ENCODE assay signal across 1 cellular context in the genomic region with DNA sequence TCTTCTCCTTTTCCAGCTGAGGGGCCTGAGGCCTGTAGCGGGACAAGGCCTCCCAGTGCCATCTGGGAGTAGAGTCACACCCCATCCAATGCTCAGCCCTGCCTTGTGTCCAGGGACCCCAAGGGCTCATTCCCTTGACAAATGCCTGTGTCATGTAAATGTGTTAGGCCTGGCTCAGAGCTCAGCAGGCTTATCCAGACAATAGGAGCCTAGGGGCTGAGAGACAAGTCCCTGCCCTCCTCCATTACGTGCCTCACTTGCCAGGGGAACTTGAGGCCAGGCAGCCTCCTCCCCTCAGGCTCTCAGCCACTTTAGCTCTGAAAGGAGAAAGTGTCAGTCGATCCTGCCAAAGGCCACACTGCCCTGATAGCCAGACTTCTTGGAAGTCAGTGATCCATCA.
TF ChIP-seq lines count a peak whose summit lies in the region.

No MANE protein-coding gene starts in this region.

TF ChIP-seq in H1, 55 proteins besides CTCF, POLR2A, EP300 and RAD21:
- TF ChIP-seq POU5F1 (IDR thresholded peaks at IDR 0.05; ENCODE audit: low read depth, low read length) = no peak
- no peak for TF ChIP-seq POLR2AphosphoS5 (IDR thresholded peaks at IDR 0.05; ENCODE audit: low read depth, low read length)
- no peak for TF ChIP-seq TEAD4 (IDR thresholded peaks at IDR 0.05; ENCODE audit: low read depth, low read length)
- no peak for TF ChIP-seq EZH2 (IDR thresholded peaks at IDR 0.05; ENCODE audit: low read depth, low read length, severe bottlenecking)
- TF ChIP-seq SP2 (IDR thresholded peaks at IDR 0.05; ENCODE audit: low read length) = no peak
- TF ChIP-seq GABPA (IDR thresholded peaks at IDR 0.05; ENCODE audit: borderline replicate concordance, insufficient read depth, low read length) = no peak
- TF ChIP-seq ASH2L (IDR thresholded peaks at IDR 0.05; ENCODE audit: low read length) = no peak
- no peak for TF ChIP-seq BRCA1 (IDR thresholded peaks at IDR 0.05; ENCODE audit: low read depth, low read length)
- no peak for TF ChIP-seq HDAC2 (IDR thresholded peaks at IDR 0.05; ENCODE audit: borderline replicate concordance in 1 of 2, low read depth in 2 of 2, low read length in 2 of 2)
- TF ChIP-seq MAFK (IDR thresholded peaks at IDR 0.05; ENCODE audit: low read depth, low read length) = no peak
